9 cellular contexts compared by ENCODE assay signal in the genomic region with DNA sequence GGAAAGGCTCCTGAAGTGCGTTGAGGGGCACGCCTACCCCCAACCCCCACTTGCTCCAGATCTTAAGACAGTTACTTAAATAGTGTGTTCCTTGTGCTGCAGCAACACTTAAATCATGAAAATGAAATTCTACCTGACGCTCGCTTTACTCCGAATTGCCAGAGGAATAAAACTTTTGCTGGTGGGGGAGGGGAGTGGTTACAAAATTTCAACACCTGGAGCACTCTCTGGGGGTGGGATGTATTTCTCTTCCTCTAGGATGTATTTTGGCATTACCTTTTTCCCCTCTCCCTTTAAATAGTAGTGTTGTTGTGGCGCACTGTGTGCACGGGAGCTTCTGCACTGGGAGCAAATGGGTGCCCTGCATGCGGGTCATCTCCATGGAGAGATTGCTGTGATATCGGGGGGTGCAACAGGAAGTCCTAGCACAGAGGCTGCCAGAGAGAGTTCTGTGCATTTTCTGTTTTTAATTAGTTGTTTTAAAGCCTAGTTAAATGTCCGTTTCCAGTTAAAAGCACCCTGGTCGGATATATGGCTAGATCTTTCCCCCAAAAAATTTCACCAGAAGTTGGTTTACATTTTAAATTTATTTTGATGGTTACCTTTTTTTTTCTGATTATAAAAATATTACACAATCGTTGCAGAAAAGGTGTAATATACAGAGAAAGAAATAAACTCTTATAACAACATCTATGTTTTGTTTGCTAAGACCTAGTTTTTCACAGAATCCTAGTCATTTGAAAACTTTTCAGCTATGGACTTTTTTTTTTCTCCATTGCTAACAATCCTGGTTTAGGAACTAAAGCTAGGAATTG.
DNase-seq lines count a peak whose midpoint lies in the region; ATAC-seq and TF ChIP-seq lines count a peak whose summit lies in the region.
"Had no signal": no experiment of that assay in that cellular context is flagged by ENCODE, and none has a peak within 500 bp of the region (broad histone marks: within the 10 kb centered on the region; RNA-seq: fewer than 3 reads in every experiment).

No MANE protein-coding gene starts in this region.

- no peaks in the 10 kb centered on the region for H3K9me3 ChIP-seq in smooth muscle cell (replicated peaks; ENCODE audit: low read depth)
- H3K9me3 ChIP-seq: adrenal gland had no signal

- no peaks in the 10 kb centered on the region for H3F3A ChIP-seq in smooth muscle cell (ENCODE audit: low read depth)

- CTCF ChIA-PET in activated CD4-positive, alpha-beta memory T cell treated with anti-CD3 and anti-CD28 coated beads for 36 hours (lab: Charles Lee), result no interaction called here
- CTCF ChIA-PET in activated CD4-positive, alpha-beta memory T cell treated with anti-CD3 and anti-CD28 coated beads, Interleukin-2, amount 10 ng/mL, durations not matched to agents 7 days and 5 days (lab: Charles Lee), result no interaction called here

- WGBS in smooth muscle cell (ENCODE audit: low lambda C conversion rate), result 2% methylated on average over 11 of the region's 12 CpGs

- TF ChIP-seq CTCF in smooth muscle cell (IDR thresholded peaks at IDR 0.05; ENCODE audit: borderline replicate concordance, insufficient read depth, poor library complexity, severe bottlenecking), result no peak

- H3K27me3 ChIP-seq in smooth muscle cell (ENCODE audit: low read depth), result no peaks in the 10 kb centered on the region
- H3K27me3 ChIP-seq: adrenal gland had no signal

- H2AFZ ChIP-seq in smooth muscle cell (ENCODE audit: low read depth), result peak overlapping the region; percentile 87

- POLR2A ChIA-PET in activated CD4-positive, alpha-beta memory T cell treated with anti-CD3 and anti-CD28 coated beads for 36 hours (lab: Charles Lee), result no interaction called here
- POLR2A ChIA-PET in activated CD4-positive, alpha-beta memory T cell treated with anti-CD3 and anti-CD28 coated beads, Interleukin-2, amount 10 ng/mL, durations not matched to agents 7 days and 5 days (lab: Charles Lee), result no interaction called here

- H3K36me3 Mint-ChIP-seq in activated CD4-positive, alpha-beta memory T cell treated with anti-CD3 and anti-CD28 coated beads for 36 hours, result no peaks in the 10 kb centered on the region
- H3K36me3 Mint-ChIP-seq in activated CD4-positive, alpha-beta memory T cell treated with anti-CD3 and anti-CD28 coated beads, Interleukin-2, amount 10 ng/mL, durations not matched to agents 7 days and 5 days (ENCODE audit: low read depth), result no peaks in the 10 kb centered on the region

- H3K4me3 Mint-ChIP-seq in activated CD4-positive, alpha-beta memory T cell treated with anti-CD3 and anti-CD28 coated beads for 36 hours, result peak overlapping the region; percentile 50
- H3K4me3 Mint-ChIP-seq in activated CD4-positive, alpha-beta memory T cell treated with anti-CD3 and anti-CD28 coated beads, Interleukin-2, amount 10 ng/mL, durations not matched to agents 7 days and 5 days, result no peak overlapping the region

- no peak overlapping the region for H3K27ac Mint-ChIP-seq in activated CD4-positive, alpha-beta memory T cell treated with anti-CD3 and anti-CD28 coated beads for 36 hours
- H3K27ac Mint-ChIP-seq in activated CD4-positive, alpha-beta memory T cell treated with anti-CD3 and anti-CD28 coated beads, Interleukin-2, amount 10 ng/mL, durations not matched to agents 7 days and 5 days, result no peak overlapping the region

- peaks cover 63% of the 10 kb centered on the region for H3K27me3 Mint-ChIP-seq in activated CD4-positive, alpha-beta memory T cell treated with anti-CD3 and anti-CD28 coated beads for 36 hours
- H3K27me3 Mint-ChIP-seq in activated CD4-positive, alpha-beta memory T cell treated with anti-CD3 and anti-CD28 coated beads, Interleukin-2, amount 10 ng/mL, durations not matched to agents 7 days and 5 days, result peaks cover 74% of the 10 kb centered on the region

- no peaks in the 10 kb centered on the region for H3K9me3 Mint-ChIP-seq in activated CD4-positive, alpha-beta memory T cell treated with anti-CD3 and anti-CD28 coated beads for 36 hours
- H3K9me3 Mint-ChIP-seq in activated CD4-positive, alpha-beta memory T cell treated with anti-CD3 and anti-CD28 coated beads, Interleukin-2, amount 10 ng/mL, durations not matched to agents 7 days and 5 days, result no peaks in the 10 kb centered on the region

- no peaks in the 10 kb centered on the region for H4K20me1 ChIP-seq in smooth muscle cell (ENCODE audit: low read depth)

- peaks cover 15% of the 10 kb centered on the region for H3K4me1 Mint-ChIP-seq in activated CD4-positive, alpha-beta memory T cell treated with anti-CD3 and anti-CD28 coated beads for 36 hours (ENCODE audit: low read depth)
- peaks cover 13% of the 10 kb centered on the region for H3K4me1 Mint-ChIP-seq in activated CD4-positive, alpha-beta memory T cell treated with anti-CD3 and anti-CD28 coated beads, Interleukin-2, amount 10 ng/mL, durations not matched to agents 7 days and 5 days

- H3K4me2 ChIP-seq in smooth muscle cell, result peak overlapping the region; percentile 99

- H3K4me1 ChIP-seq in smooth muscle cell (ENCODE audit: low read depth), result peaks cover 26% of the 10 kb centered on the region

- peaks cover 50% of the 10 kb centered on the region for H3K79me2 ChIP-seq in smooth muscle cell (ENCODE audit: low read depth)

- H3K9ac ChIP-seq in smooth muscle cell (ENCODE audit: low read depth), result peak overlapping the region; percentile 75

- no peak for ATAC-seq in HG02588 (IDR thresholded peaks at IDR 0.05; ENCODE audit: unreplicated experiment)

- peak overlapping the region; percentile 90 for H3K4me3 ChIP-seq in smooth muscle cell

- H3K27ac ChIP-seq in smooth muscle cell (ENCODE audit: low read depth), result peak overlapping the region; percentile 35

- no peak for DNase-seq in activated CD4-positive, alpha-beta memory T cell treated with anti-CD3 and anti-CD28 coated beads for 36 hours
- DNase-seq in activated CD4-positive, alpha-beta memory T cell treated with anti-CD3 and anti-CD28 coated beads, Interleukin-2, amount 10 ng/mL, durations not matched to agents 7 days and 5 days, result no peak
- DNase-seq in SW480 (ENCODE audit: low spot score) (peak; percentile 36), hepatic stellate cell (ENCODE audit: low spot score) (peak; percentile 47), smooth muscle cell (lab: John Stamatoyannopoulos, UW; ENCODE audit: unreplicated experiment) (no peak), posterior vena cava (ENCODE audit: low spot score) (no peak)
- DNase-seq in stimulated activated CD4-positive, alpha-beta T cell treated with anti-CD3 and anti-CD28 coated beads, Interleukin-1b, Interleukin-23, amount 100 ng/mL, for 48 hours, result no peak

- H3K36me3 ChIP-seq in smooth muscle cell (ENCODE audit: low read depth), result no peaks in the 10 kb centered on the region
- H3K36me3 ChIP-seq: adrenal gland had no signal

- intact Hi-C loops in activated CD4-positive, alpha-beta memory T cell treated with anti-CD3 and anti-CD28 coated beads for 36 hours (cut with micrococcal nuclease), result no loop called here
- intact Hi-C loops in posterior vena cava (cut with DNase I), result loop anchor here in 1 of 2 donors (5.0 kb wide), 1 partner anchor 52 kb away; no protein-coding TSS in a partner anchor

Comparison
In these comparisons a context has a peak if more than half of its experiments do, and no peak if none do; other contexts are left out.
1. DNase-seq: peak in SW480 (single experiment) and hepatic stellate cell (single experiment); none in activated CD4-positive, alpha-beta memory T cell treated with anti-CD3 and anti-CD28 coated beads for 36 hours (single experiment), activated CD4-positive, alpha-beta memory T cell treated with anti-CD3 and anti-CD28 coated beads, Interleukin-2, amount 10 ng/mL, durations not matched to agents 7 days and 5 days (single experiment), smooth muscle cell (single experiment), posterior vena cava (single experiment) and stimulated activated CD4-positive, alpha-beta T cell treated with anti-CD3 and anti-CD28 coated beads, Interleukin-1b, Interleukin-23, amount 100 ng/mL, for 48 hours (single experiment).